In genomic region chr5:147858520-147858919, GRCh38 we compare ENCODE assay signal across 37 cellular contexts. TPM values are rescaled to one million over a fixed set of nuclear protein-coding genes. Genes with fewer than 3 reads are reported as not detected.
"Had no signal": no experiment of that assay in that cellular context is flagged by ENCODE, and none has a peak within 500 bp of the region (broad histone marks: within the 10 kb centered on the region; RNA-seq: fewer than 3 reads in every experiment).

No MANE protein-coding gene starts in this region.

- H3K36me3 Mint-ChIP-seq: activated CD4-positive, alpha-beta memory T cell treated with anti-CD3 and anti-CD28 coated beads for 36 hours; activated CD8-positive, alpha-beta memory T cell treated with anti-CD3 and anti-CD28 coated beads, Interleukin-2, amount 10 ng/mL, durations not matched to agents 7 days and 5 days; activated naive CD4-positive, alpha-beta T cell treated with anti-CD3 and anti-CD28 coated beads, Interleukin-2, amount 10 ng/mL, durations not matched to agents 7 days and 5 days; activated naive CD4-positive, alpha-beta T cell treated with anti-CD3 and anti-CD28 coated beads, Interleukin-2, amount 50 U/mL, for 72 hours; activated naive CD8-positive, alpha-beta T cell treated with anti-CD3 and anti-CD28 coated beads, Interleukin-2, amount 10 ng/mL, durations not matched to agents 7 days and 5 days; brain had no signal

- H3K9me3 ChIP-seq: ascending aorta, breast epithelium, esophagus muscularis mucosa, gastrocnemius medialis, heart right ventricle had no signal

- H3K27me3 Mint-ChIP-seq: activated naive CD4-positive, alpha-beta T cell treated with anti-CD3 and anti-CD28 coated beads, Interleukin-2, amount 10 ng/mL, durations not matched to agents 7 days and 5 days; dendritic cell treated with granulocyte-macrophage colony-stimulating factor and Interleukin-4, amounts not matched to agents 40 ng/mL and 50 ng/mL, for 4 days had no signal

- H3K4me3 ChIP-seq: ascending aorta, breast epithelium, cardiac muscle cell, coronary artery, dorsolateral prefrontal cortex, esophagus muscularis mucosa, gastrocnemius medialis, heart right ventricle, hepatocyte had no signal

- H3K4me1 ChIP-seq: breast epithelium, foreskin keratinocyte, gastrocnemius medialis, heart right ventricle had no signal

- H3K4me1 Mint-ChIP-seq: activated CD4-positive, alpha-beta T cell treated with anti-CD3 and anti-CD28 coated beads for 36 hours; activated CD4-positive, alpha-beta T cell treated with anti-CD3 and anti-CD28 coated beads, Interleukin-2, amount 10 ng/mL, durations not matched to agents 24 days and 14 days; activated naive CD4-positive, alpha-beta T cell treated with anti-CD3 and anti-CD28 coated beads, Interleukin-2, amount 10 ng/mL, durations not matched to agents 7 days and 5 days had no signal

- H3K27ac Mint-ChIP-seq: activated CD4-positive, alpha-beta memory T cell treated with anti-CD3 and anti-CD28 coated beads for 36 hours; activated CD4-positive, alpha-beta T cell treated with anti-CD3 and anti-CD28 coated beads for 36 hours; activated CD4-positive, alpha-beta T cell treated with anti-CD3 and anti-CD28 coated beads, Interleukin-2, amount 10 ng/mL, durations not matched to agents 24 days and 14 days; activated CD8-positive, alpha-beta memory T cell treated with anti-CD3 and anti-CD28 coated beads, Interleukin-2, amount 10 ng/mL, durations not matched to agents 7 days and 5 days; activated CD8-positive, alpha-beta T cell treated with anti-CD3 and anti-CD28 coated beads, Interleukin-2, amount 10 ng/mL, durations not matched to agents 7 days and 5 days; activated naive CD4-positive, alpha-beta T cell treated with anti-CD3 and anti-CD28 coated beads, Interleukin-2, amount 10 ng/mL, durations not matched to agents 7 days and 5 days; activated naive CD4-positive, alpha-beta T cell treated with anti-CD3 and anti-CD28 coated beads, Interleukin-2, amount 50 U/mL, for 72 hours; activated naive CD8-positive, alpha-beta T cell treated with anti-CD3 and anti-CD28 coated beads, Interleukin-2, amount 10 ng/mL, durations not matched to agents 7 days and 5 days; activated T-helper 1 cell treated with anti-CD3 and anti-CD28 coated beads, Interleukin-12 subunit alpha, Interleukin-12 subunit beta, Interleukin-2, Interleukin-4 antibody, amounts not matched to agents 30 ng/mL and 10 ng/mL and 1 ng/mL, durations not matched to agents 14 hours and 24 hours and 36 hours; activated T-helper 2 cell treated with anti-CD3 and anti-CD28 coated beads, Interferon-gamma antibody, Interleukin-2, Interleukin-4, amounts not matched to agents 10 μg/mL and 5 μg/mL and 100 μg/mL, durations not matched to agents 14 hours and 24 hours and 36 hours; brain; dendritic cell treated with granulocyte-macrophage colony-stimulating factor and Interleukin-4, amounts not matched to agents 40 ng/mL and 50 ng/mL, for 4 days; effector memory CD8-positive, alpha-beta T cell; T-helper 17 cell; T-helper 2 cell treated with Interferon-gamma antibody and Interleukin-4, amounts not matched to agents 5 μg/mL and 100 μg/mL, for 36 hours had no signal

- H3K27ac ChIP-seq: ascending aorta, breast epithelium, cardiac muscle cell, coronary artery, dorsolateral prefrontal cortex, esophagus muscularis mucosa, foreskin keratinocyte, gastrocnemius medialis, heart right ventricle, hepatocyte, WERI-Rb-1 had no signal

- ATAC-seq: activated CD4-positive, alpha-beta T cell treated with anti-CD3 and anti-CD28 coated beads for 36 hours; activated CD8-positive, alpha-beta memory T cell treated with anti-CD3 and anti-CD28 coated beads, Interleukin-2, amount 10 ng/mL, durations not matched to agents 7 days and 5 days; activated CD8-positive, alpha-beta T cell treated with anti-CD3 and anti-CD28 coated beads, Interleukin-2, amount 10 ng/mL, durations not matched to agents 7 days and 5 days; activated naive CD4-positive, alpha-beta T cell treated with anti-CD3 and anti-CD28 coated beads, Interleukin-2, amount 50 U/mL, for 72 hours; effector memory CD8-positive, alpha-beta T cell; foreskin keratinocyte; gastrocnemius medialis; heart right ventricle; T-helper 17 cell had no signal

- H3K36me3 ChIP-seq: ascending aorta, breast epithelium, cardiac muscle cell, esophagus muscularis mucosa, gastrocnemius medialis, heart right ventricle, WERI-Rb-1 had no signal

- H3K27me3 ChIP-seq: ascending aorta, breast epithelium, cardiac muscle cell, esophagus muscularis mucosa, gastrocnemius medialis, heart right ventricle had no signal

- H3K9me3 Mint-ChIP-seq: activated CD4-positive, alpha-beta memory T cell treated with anti-CD3 and anti-CD28 coated beads for 36 hours; activated CD4-positive, alpha-beta T cell treated with anti-CD3 and anti-CD28 coated beads, Interleukin-2, amount 10 ng/mL, durations not matched to agents 24 days and 14 days; activated naive CD4-positive, alpha-beta T cell treated with anti-CD3 and anti-CD28 coated beads, Interleukin-2, amount 10 ng/mL, durations not matched to agents 7 days and 5 days; activated naive CD4-positive, alpha-beta T cell treated with anti-CD3 and anti-CD28 coated beads, Interleukin-2, amount 50 U/mL, for 72 hours; activated naive CD8-positive, alpha-beta T cell treated with anti-CD3 and anti-CD28 coated beads, Interleukin-2, amount 10 ng/mL, durations not matched to agents 7 days and 5 days; activated T-helper 1 cell treated with anti-CD3 and anti-CD28 coated beads, Interleukin-12 subunit alpha, Interleukin-12 subunit beta, Interleukin-2, Interleukin-4 antibody, amounts not matched to agents 30 ng/mL and 10 ng/mL and 1 ng/mL, durations not matched to agents 14 hours and 24 hours and 36 hours; activated T-helper 2 cell treated with anti-CD3 and anti-CD28 coated beads, Interferon-gamma antibody, Interleukin-2, Interleukin-4, amounts not matched to agents 10 μg/mL and 5 μg/mL and 100 μg/mL, durations not matched to agents 14 hours and 24 hours and 36 hours; brain; dendritic cell treated with granulocyte-macrophage colony-stimulating factor and Interleukin-4, amounts not matched to agents 40 ng/mL and 50 ng/mL, for 4 days; effector memory CD8-positive, alpha-beta T cell; T-helper 2 cell treated with Interferon-gamma antibody and Interleukin-4, amounts not matched to agents 5 μg/mL and 100 μg/mL, for 36 hours had no signal

- H3K4me3 Mint-ChIP-seq: activated CD4-positive, alpha-beta memory T cell treated with anti-CD3 and anti-CD28 coated beads for 36 hours; activated CD4-positive, alpha-beta T cell treated with anti-CD3 and anti-CD28 coated beads for 36 hours; activated CD4-positive, alpha-beta T cell treated with anti-CD3 and anti-CD28 coated beads, Interleukin-2, amount 10 ng/mL, durations not matched to agents 24 days and 14 days; activated CD8-positive, alpha-beta memory T cell treated with anti-CD3 and anti-CD28 coated beads, Interleukin-2, amount 10 ng/mL, durations not matched to agents 7 days and 5 days; activated CD8-positive, alpha-beta T cell treated with anti-CD3 and anti-CD28 coated beads, Interleukin-2, amount 10 ng/mL, durations not matched to agents 7 days and 5 days; activated naive CD4-positive, alpha-beta T cell treated with anti-CD3 and anti-CD28 coated beads, Interleukin-2, amount 10 ng/mL, durations not matched to agents 7 days and 5 days; activated naive CD8-positive, alpha-beta T cell treated with anti-CD3 and anti-CD28 coated beads, Interleukin-2, amount 10 ng/mL, durations not matched to agents 7 days and 5 days; activated T-helper 1 cell treated with anti-CD3 and anti-CD28 coated beads, Interleukin-12 subunit alpha, Interleukin-12 subunit beta, Interleukin-2, Interleukin-4 antibody, amounts not matched to agents 30 ng/mL and 10 ng/mL and 1 ng/mL, durations not matched to agents 14 hours and 24 hours and 36 hours; brain; dendritic cell treated with granulocyte-macrophage colony-stimulating factor and Interleukin-4, amounts not matched to agents 40 ng/mL and 50 ng/mL, for 4 days; effector memory CD8-positive, alpha-beta T cell; T-helper 17 cell; T-helper 2 cell treated with Interferon-gamma antibody and Interleukin-4, amounts not matched to agents 5 μg/mL and 100 μg/mL, for 36 hours had no signal

- DNase-seq: activated CD4-positive, alpha-beta memory T cell treated with anti-CD3 and anti-CD28 coated beads for 36 hours; activated CD4-positive, alpha-beta T cell treated with anti-CD3 and anti-CD28 coated beads for 36 hours; activated CD4-positive, alpha-beta T cell treated with anti-CD3 and anti-CD28 coated beads, Interleukin-2, amount 10 ng/mL, durations not matched to agents 24 days and 14 days; activated CD4-positive, CD25-positive, alpha-beta regulatory T cell; activated CD4-positive, CD25-positive, alpha-beta regulatory T cell treated with anti-CD3 and anti-CD28 coated beads, Interleukin-2, amount 50 U/mL, for 72 hours; activated CD8-positive, alpha-beta memory T cell treated with anti-CD3 and anti-CD28 coated beads, Interleukin-2, amount 10 ng/mL, durations not matched to agents 7 days and 5 days; activated CD8-positive, alpha-beta memory T cell treated with anti-CD3 and anti-CD28 coated beads, Interleukin-2, amount 50 U/mL, for 4 hours; activated CD8-positive, alpha-beta T cell treated with anti-CD3 and anti-CD28 coated beads, Interleukin-2, amount 10 ng/mL, durations not matched to agents 7 days and 5 days; activated effector memory CD4-positive, alpha-beta T cell treated with anti-CD3 and anti-CD28 coated beads, Interleukin-2, amount 50 U/mL, for 16 hours; activated naive CD4-positive, alpha-beta T cell treated with anti-CD3 and anti-CD28 coated beads, Interleukin-2, amount 10 ng/mL, durations not matched to agents 7 days and 5 days; activated naive CD8-positive, alpha-beta T cell treated with anti-CD3 and anti-CD28 coated beads, Interleukin-2, amount 10 ng/mL, durations not matched to agents 7 days and 5 days; activated T-cell treated with anti-CD3 and anti-CD28 coated beads, Interleukin-2, amount 50 U/mL, for 1 hour; activated T-cell treated with anti-CD3 and anti-CD28 coated beads, Interleukin-2, amount 50 U/mL, for 48 hours; central memory CD4-positive, alpha-beta T cell; dorsolateral prefrontal cortex; effector memory CD8-positive, alpha-beta T cell; erythroblast; foreskin keratinocyte; gastrocnemius medialis; heart right ventricle; T-helper 17 cell; T1000; WERI-Rb-1 had no signal

RNA-seq across cellular contexts. Expression of gene SCGB3A2, which starts 20.0 kb away (rescaled TPM):
- total RNA-seq: activated CD4-positive, alpha-beta memory T cell treated with anti-CD3 and anti-CD28 coated beads for 36 hours; activated CD4-positive, alpha-beta T cell treated with anti-CD3 and anti-CD28 coated beads for 36 hours; activated CD4-positive, alpha-beta T cell treated with anti-CD3 and anti-CD28 coated beads, Interleukin-2, amount 10 ng/mL, durations not matched to agents 24 days and 14 days; activated CD8-positive, alpha-beta memory T cell treated with anti-CD3 and anti-CD28 coated beads for 36 hours; activated CD8-positive, alpha-beta memory T cell treated with anti-CD3 and anti-CD28 coated beads, Interleukin-2, amount 10 ng/mL, durations not matched to agents 7 days and 5 days; activated CD8-positive, alpha-beta T cell treated with anti-CD3 and anti-CD28 coated beads, Interleukin-2, amount 10 ng/mL, durations not matched to agents 7 days and 5 days; activated naive CD4-positive, alpha-beta T cell treated with anti-CD3 and anti-CD28 coated beads, Interleukin-2, amount 50 U/mL, for 72 hours; activated naive CD8-positive, alpha-beta T cell treated with anti-CD3 and anti-CD28 coated beads, Interleukin-2, amount 10 ng/mL, durations not matched to agents 7 days and 5 days; activated T-helper 1 cell treated with anti-CD3 and anti-CD28 coated beads, Interleukin-12 subunit alpha, Interleukin-12 subunit beta, Interleukin-2, Interleukin-4 antibody, amounts not matched to agents 30 ng/mL and 10 ng/mL and 1 ng/mL, durations not matched to agents 14 hours and 24 hours and 36 hours; activated T-helper 2 cell treated with anti-CD3 and anti-CD28 coated beads, Interferon-gamma antibody, Interleukin-2, Interleukin-4, amounts not matched to agents 10 μg/mL and 5 μg/mL and 100 μg/mL, durations not matched to agents 14 hours and 24 hours and 36 hours; ascending aorta; breast epithelium; cardiac muscle cell; cerebellum; esophagus muscularis mucosa; foreskin keratinocyte; gastrocnemius medialis; heart right ventricle; T-helper 17 cell had no signal

RNA-seq across cellular contexts. Expression of gene SPINK1, which starts 27.0 kb away (rescaled TPM):
- total RNA-seq: activated CD4-positive, alpha-beta memory T cell treated with anti-CD3 and anti-CD28 coated beads for 36 hours; activated CD4-positive, alpha-beta T cell treated with anti-CD3 and anti-CD28 coated beads for 36 hours; activated CD4-positive, alpha-beta T cell treated with anti-CD3 and anti-CD28 coated beads, Interleukin-2, amount 10 ng/mL, durations not matched to agents 24 days and 14 days; activated CD8-positive, alpha-beta memory T cell treated with anti-CD3 and anti-CD28 coated beads for 36 hours; activated CD8-positive, alpha-beta memory T cell treated with anti-CD3 and anti-CD28 coated beads, Interleukin-2, amount 10 ng/mL, durations not matched to agents 7 days and 5 days; activated CD8-positive, alpha-beta T cell treated with anti-CD3 and anti-CD28 coated beads, Interleukin-2, amount 10 ng/mL, durations not matched to agents 7 days and 5 days; activated naive CD4-positive, alpha-beta T cell treated with anti-CD3 and anti-CD28 coated beads, Interleukin-2, amount 50 U/mL, for 72 hours; activated naive CD8-positive, alpha-beta T cell treated with anti-CD3 and anti-CD28 coated beads, Interleukin-2, amount 10 ng/mL, durations not matched to agents 7 days and 5 days; activated T-helper 1 cell treated with anti-CD3 and anti-CD28 coated beads, Interleukin-12 subunit alpha, Interleukin-12 subunit beta, Interleukin-2, Interleukin-4 antibody, amounts not matched to agents 30 ng/mL and 10 ng/mL and 1 ng/mL, durations not matched to agents 14 hours and 24 hours and 36 hours; activated T-helper 2 cell treated with anti-CD3 and anti-CD28 coated beads, Interferon-gamma antibody, Interleukin-2, Interleukin-4, amounts not matched to agents 10 μg/mL and 5 μg/mL and 100 μg/mL, durations not matched to agents 14 hours and 24 hours and 36 hours; ascending aorta; cardiac muscle cell; cerebellum; dorsolateral prefrontal cortex; esophagus muscularis mucosa; foreskin keratinocyte; gastrocnemius medialis; T-helper 17 cell had no signal

RNA-seq across cellular contexts. Expression of gene C5orf46, which starts 47.8 kb away (rescaled TPM):
- total RNA-seq: activated CD4-positive, alpha-beta memory T cell treated with anti-CD3 and anti-CD28 coated beads for 36 hours; activated CD4-positive, alpha-beta T cell treated with anti-CD3 and anti-CD28 coated beads for 36 hours; activated CD4-positive, alpha-beta T cell treated with anti-CD3 and anti-CD28 coated beads, Interleukin-2, amount 10 ng/mL, durations not matched to agents 24 days and 14 days; activated CD8-positive, alpha-beta memory T cell treated with anti-CD3 and anti-CD28 coated beads for 36 hours; activated CD8-positive, alpha-beta memory T cell treated with anti-CD3 and anti-CD28 coated beads, Interleukin-2, amount 10 ng/mL, durations not matched to agents 7 days and 5 days; activated CD8-positive, alpha-beta T cell treated with anti-CD3 and anti-CD28 coated beads, Interleukin-2, amount 10 ng/mL, durations not matched to agents 7 days and 5 days; activated naive CD4-positive, alpha-beta T cell treated with anti-CD3 and anti-CD28 coated beads, Interleukin-2, amount 50 U/mL, for 72 hours; activated naive CD8-positive, alpha-beta T cell treated with anti-CD3 and anti-CD28 coated beads, Interleukin-2, amount 10 ng/mL, durations not matched to agents 7 days and 5 days; activated T-helper 1 cell treated with anti-CD3 and anti-CD28 coated beads, Interleukin-12 subunit alpha, Interleukin-12 subunit beta, Interleukin-2, Interleukin-4 antibody, amounts not matched to agents 30 ng/mL and 10 ng/mL and 1 ng/mL, durations not matched to agents 14 hours and 24 hours and 36 hours; activated T-helper 2 cell treated with anti-CD3 and anti-CD28 coated beads, Interferon-gamma antibody, Interleukin-2, Interleukin-4, amounts not matched to agents 10 μg/mL and 5 μg/mL and 100 μg/mL, durations not matched to agents 14 hours and 24 hours and 36 hours; cardiac muscle cell; cerebellum; dorsolateral prefrontal cortex; esophagus muscularis mucosa; foreskin keratinocyte; gastrocnemius medialis; hepatocyte; T-helper 17 cell had no signal
